Comparison of ENCODE assay signal across 8 cellular contexts in genomic region chr1:58883037-58883887, GRCh38.
DNase-seq lines count a peak whose midpoint lies in the region; ATAC-seq and TF ChIP-seq lines count a peak whose summit lies in the region.

No MANE protein-coding gene starts in this region.

- H3K9me3 Mint-ChIP-seq in activated B cell treated with CpG ODN at 0.5 μM for 24 hours: no peaks in the 10 kb centered on the region

- POLR2A ChIA-PET in activated B cell treated with CpG ODN at 0.5 μM for 24 hours (lab: Charles Lee): no interaction called here

- H3K9me3 ChIP-seq in MG63 (no peaks in the 10 kb centered on the region), gastrocnemius medialis (no peaks in the 10 kb centered on the region)

- H3K36me3 ChIP-seq in MG63 (no peaks in the 10 kb centered on the region), gastrocnemius medialis (no peaks in the 10 kb centered on the region)

- H3K36me3 Mint-ChIP-seq in activated B cell treated with CpG ODN at 0.5 μM for 24 hours (ENCODE audit: low read depth): no peaks in the 10 kb centered on the region

- ATAC-seq in activated B cell treated with CpG ODN at 0.5 μM for 24 hours (ENCODE audit: low read depth): no peak
- ATAC-seq in left cardiac atrium: peak; percentile 53 to 81
- peak; percentile 68 to 79 for ATAC-seq in gastrocnemius medialis
- no peak for ATAC-seq in HG03280 (IDR thresholded peaks at IDR 0.05; ENCODE audit: unreplicated experiment)
- no peak for ATAC-seq in GM18861 (IDR thresholded peaks at IDR 0.05; ENCODE audit: unreplicated experiment)

- CTCF ChIA-PET in activated B cell treated with CpG ODN at 0.5 μM for 24 hours (lab: Charles Lee): no interaction called here

- H3K4me3 Mint-ChIP-seq in activated B cell treated with CpG ODN at 0.5 μM for 24 hours: peak overlapping the region; percentile 21

- H3K27ac Mint-ChIP-seq in activated B cell treated with CpG ODN at 0.5 μM for 24 hours: no peak overlapping the region

- no peak overlapping the region for H3K4me3 ChIP-seq in MG63
- H3K4me3 ChIP-seq in gastrocnemius medialis: no peak overlapping the region

- TF ChIP-seq CTCF in activated B cell treated with CpG ODN at 0.5 μM for 24 hours (IDR thresholded peaks at IDR 0.05) (no peak), gastrocnemius medialis (IDR thresholded peaks at IDR 0.05 in 4 of 5, conservative IDR thresholded peaks at IDR 0.05 in 1 of 5) (no peak)

- DNase-seq in Daoy (ENCODE audit: low read depth): peak; percentile 98
- peak; percentile 92 for DNase-seq in MG63
- DNase-seq in activated B cell treated with CpG ODN at 0.5 μM for 24 hours: no peak
- DNase-seq in left cardiac atrium: peak; percentile 86
- peak; percentile 74 to 88 for DNase-seq in gastrocnemius medialis
- no peak for DNase-seq in effector CD4-positive, alpha-beta T cell

- no peak for TF ChIP-seq POLR2A in gastrocnemius medialis (IDR thresholded peaks at IDR 0.05)

- peak overlapping the region; percentile 80 to 89 (median 84) for H3K27ac ChIP-seq in gastrocnemius medialis

- H3K4me1 ChIP-seq in gastrocnemius medialis: peaks cover 62 to 67% of the 10 kb centered on the region in 2 donors

- no peaks in the 10 kb centered on the region for H3K27me3 ChIP-seq in MG63
- no peaks in the 10 kb centered on the region for H3K27me3 ChIP-seq in gastrocnemius medialis

- peaks cover 17% of the 10 kb centered on the region for H3K4me1 Mint-ChIP-seq in activated B cell treated with CpG ODN at 0.5 μM for 24 hours

- in situ Hi-C loops in gastrocnemius medialis (cut with MboI; ENCODE audit: low sequenced_read_pairs in 4 of 4): loop anchor here in 2 of 4 donors (25.0 kb wide), 2 partner anchors 96 to 404 kb away; partner anchors contain the start of genes FGGY (in 2 of the 2) and JUN (in 1 of the 2)

- intact Hi-C loops in activated B cell treated with CpG ODN at 0.5 μM for 24 hours (cut with micrococcal nuclease) (no loop called here), left cardiac atrium (cut with DNase I) (loop anchor here in 1 of 2 donors (5.0 kb wide), 1 partner anchor 96 kb away; no protein-coding TSS in a partner anchor), gastrocnemius medialis (cut with DNase I; ENCODE audit: low total_unique reads) (loop anchor here (5.0 kb wide), 4 partner anchors 84 to 414 kb away; partner anchors contain the start of genes FGGY and JUN)

- peaks cover 2% of the 10 kb centered on the region for H3K27me3 Mint-ChIP-seq in activated B cell treated with CpG ODN at 0.5 μM for 24 hours

Comparison
In these comparisons a context has a peak if more than half of its experiments do, and no peak if none do; other contexts are left out.
1. DNase-seq: peak in Daoy (single experiment), MG63 (single experiment), left cardiac atrium (single experiment) and gastrocnemius medialis (2 of 2); none in activated B cell treated with CpG ODN at 0.5 μM for 24 hours (single experiment) and effector CD4-positive, alpha-beta T cell (single experiment).
2. ATAC-seq: peak in left cardiac atrium (2 of 2) and gastrocnemius medialis (2 of 2); none in activated B cell treated with CpG ODN at 0.5 μM for 24 hours (single experiment), HG03280 (single experiment) and GM18861 (single experiment).